In genomic region chr6:28785962-28786679, GRCh38 we compare ENCODE assay signal across 18 cellular contexts.
DNase-seq lines count a peak whose midpoint lies in the region; ATAC-seq and TF ChIP-seq lines count a peak whose summit lies in the region.
"Had no signal": no experiment of that assay in that cellular context is flagged by ENCODE, and none has a peak within 500 bp of the region (broad histone marks: within the 10 kb centered on the region; RNA-seq: fewer than 3 reads in every experiment).

No MANE protein-coding gene starts in this region.

- DNase-seq in T-helper 1 cell: no peak
- peak; percentile 43 for DNase-seq in ecto neural progenitor cell (ENCODE audit: low spot score)
- DNase-seq in neural crest cell (ENCODE audit: low read depth, low spot score): no peak
- DNase-seq in GM20000 (ENCODE audit: low spot score): no peak
- DNase-seq in DMS 273 (lab: John Stamatoyannopoulos, UW; ENCODE audit: unreplicated experiment): no peak
- DNase-seq: 8988T, DMS 273 treated with DMSO at 0.1 percent for 48 hours, GOT3, NCI-H1092, NCI-H2107, NCI-H345, NCI-H526 treated with DMSO at 0.1 percent for 48 hours, PC-3 had no signal

- peaks cover 95% of the 10 kb centered on the region for H3K27me3 Mint-ChIP-seq in T-helper 1 cell treated with Interleukin-12 subunit alpha and Interleukin-12 subunit beta and Interleukin-4 antibody, amounts not matched to agents 30 μg/mL and 1 μg/mL, for 36 hours (ENCODE audit: low read depth)
- peaks cover 100% of the 10 kb centered on the region for H3K27me3 Mint-ChIP-seq in neural crest cell (ENCODE audit: low read depth)
- H3K27me3 Mint-ChIP-seq in stimulated activated memory B cell treated with anti-CD40 and anti-IgM and Interleukin-4, amounts not matched to agents 10 μg/mL and 1 μg/mL and 100 μg/mL, for 72 hours: peaks cover 94% of the 10 kb centered on the region

- H3K4me3 Mint-ChIP-seq in T-helper 1 cell treated with Interleukin-12 subunit alpha and Interleukin-12 subunit beta and Interleukin-4 antibody, amounts not matched to agents 30 μg/mL and 1 μg/mL, for 36 hours: no peak overlapping the region
- H3K4me3 Mint-ChIP-seq in neural crest cell: peak overlapping the region; percentile 11
- no peak overlapping the region for H3K4me3 Mint-ChIP-seq in stimulated activated memory B cell treated with anti-CD40 and anti-IgM and Interleukin-4, amounts not matched to agents 10 μg/mL and 1 μg/mL and 100 μg/mL, for 72 hours

- H3K27ac Mint-ChIP-seq in T-helper 1 cell treated with Interleukin-12 subunit alpha and Interleukin-12 subunit beta and Interleukin-4 antibody, amounts not matched to agents 30 μg/mL and 1 μg/mL, for 36 hours: peak overlapping the region; percentile 43
- H3K27ac Mint-ChIP-seq in neural crest cell (ENCODE audit: unreplicated experiment): no peak overlapping the region
- no peak overlapping the region for H3K27ac Mint-ChIP-seq in stimulated activated memory B cell treated with anti-CD40 and anti-IgM and Interleukin-4, amounts not matched to agents 10 μg/mL and 1 μg/mL and 100 μg/mL, for 72 hours

- peaks cover 5% of the 10 kb centered on the region; the same call in 1 of the 2 replicates for H3K4me1 ChIP-seq in HUES6 (ENCODE audit: control insufficient read depth, insufficient read depth, low read length)

- H3K27me3 ChIP-seq in HUES6 (ENCODE audit: control insufficient read depth, insufficient read depth, low read length): peaks cover 84% of the 10 kb centered on the region

- H3K27ac ChIP-seq in HUES6 (ENCODE audit: low read depth, low read length): no peak overlapping the region
- H3K27ac ChIP-seq: BLaER1 treated with 17β-estradiol and CSF1 and Interleukin-3, amounts not matched to agents 10 nM and 100 nM had no signal

- H3K9me3 Mint-ChIP-seq in T-helper 1 cell treated with Interleukin-12 subunit alpha and Interleukin-12 subunit beta and Interleukin-4 antibody, amounts not matched to agents 30 μg/mL and 1 μg/mL, for 36 hours: peaks cover 23% of the 10 kb centered on the region
- H3K9me3 Mint-ChIP-seq in neural crest cell: peaks cover 11% of the 10 kb centered on the region
- peaks cover 22% of the 10 kb centered on the region for H3K9me3 Mint-ChIP-seq in stimulated activated memory B cell treated with anti-CD40 and anti-IgM and Interleukin-4, amounts not matched to agents 10 μg/mL and 1 μg/mL and 100 μg/mL, for 72 hours

- no peak for ATAC-seq in stimulated activated memory B cell treated with anti-CD40 and anti-IgM and Interleukin-4, amounts not matched to agents 10 μg/mL and 1 μg/mL and 100 μg/mL, for 72 hours
- ATAC-seq: K562, PC-3 had no signal

- no peaks in the 10 kb centered on the region for H3K9me3 ChIP-seq in HUES6 (ENCODE audit: control insufficient read depth, insufficient read depth, low read depth, low read length)

- H3K9ac ChIP-seq in HUES6 (ENCODE audit: low read length): no peak overlapping the region
- H3K9ac ChIP-seq: BLaER1 treated with 17β-estradiol and CSF1 and Interleukin-3, amounts not matched to agents 10 nM and 100 nM had no signal

- H3K4me1 Mint-ChIP-seq in T-helper 1 cell treated with Interleukin-12 subunit alpha and Interleukin-12 subunit beta and Interleukin-4 antibody, amounts not matched to agents 30 μg/mL and 1 μg/mL, for 36 hours (ENCODE audit: low read depth): peaks cover 15% of the 10 kb centered on the region
- H3K4me1 Mint-ChIP-seq in neural crest cell: peaks cover 16% of the 10 kb centered on the region
- H3K4me1 Mint-ChIP-seq in stimulated activated memory B cell treated with anti-CD40 and anti-IgM and Interleukin-4, amounts not matched to agents 10 μg/mL and 1 μg/mL and 100 μg/mL, for 72 hours: peaks cover 19% of the 10 kb centered on the region

- no peaks in the 10 kb centered on the region for H3K36me3 ChIP-seq in HUES6 (ENCODE audit: control insufficient read depth, insufficient read depth, low read length)
- H3K36me3 ChIP-seq: BLaER1 treated with 17β-estradiol and CSF1 and Interleukin-3, amounts not matched to agents 10 nM and 100 nM had no signal

- H3K36me3 Mint-ChIP-seq in T-helper 1 cell treated with Interleukin-12 subunit alpha and Interleukin-12 subunit beta and Interleukin-4 antibody, amounts not matched to agents 30 μg/mL and 1 μg/mL, for 36 hours (ENCODE audit: low read depth): peaks cover 7% of the 10 kb centered on the region
- peaks cover 9% of the 10 kb centered on the region for H3K36me3 Mint-ChIP-seq in neural crest cell (ENCODE audit: low read depth)
- peaks cover 19% of the 10 kb centered on the region for H3K36me3 Mint-ChIP-seq in stimulated activated memory B cell treated with anti-CD40 and anti-IgM and Interleukin-4, amounts not matched to agents 10 μg/mL and 1 μg/mL and 100 μg/mL, for 72 hours

- H3K4me3 ChIP-seq in HUES6 (ENCODE audit: low read depth, low read length): peak overlapping the region; percentile 53
- H3K4me3 ChIP-seq: BLaER1 treated with 17β-estradiol and CSF1 and Interleukin-3, amounts not matched to agents 10 nM and 100 nM; K562 had no signal

- TF ChIP-seq CTCF in neural crest cell (conservative IDR thresholded peaks at IDR 0.05) (no peak), GM20000 (IDR thresholded peaks at IDR 0.05; ENCODE audit: extremely low read depth, missing control alignments) (no peak)
